Comparison of ENCODE assay signal across 8 cellular contexts in the genomic region with DNA sequence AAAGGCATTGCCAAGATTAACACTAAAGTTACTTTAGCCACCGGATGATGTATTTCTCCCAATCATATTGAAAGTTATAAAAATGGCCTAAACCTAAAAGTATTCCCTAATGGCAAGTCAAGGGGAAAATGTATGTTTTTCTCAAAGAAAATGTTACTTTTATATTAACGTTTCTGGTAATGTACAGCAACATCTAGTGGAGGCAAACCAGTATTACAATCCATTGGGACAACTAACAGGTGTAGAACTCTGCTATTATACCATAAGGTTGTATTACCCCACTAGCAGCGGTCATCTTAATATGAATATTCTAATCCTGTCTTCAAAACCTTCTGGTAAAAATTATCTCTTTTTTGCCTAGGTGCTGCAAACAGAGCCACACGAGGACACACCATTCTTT.
DNase-seq lines count a peak whose midpoint lies in the region; ATAC-seq, FAIRE-seq and TF ChIP-seq lines count a peak whose summit lies in the region.

No MANE protein-coding gene starts in this region.

- CTCF ChIA-PET in activated CD8-positive, alpha-beta memory T cell treated with anti-CD3 and anti-CD28 coated beads, Interleukin-2, amount 10 ng/mL, durations not matched to agents 7 days and 5 days (lab: Charles Lee), result interaction anchor here (1.2 kb wide), 1 partner anchor 215 kb away, joined by 3 read pairs; no protein-coding TSS in a partner anchor

- ATAC-seq in left lobe of liver, result peak; percentile 81
- no peak for ATAC-seq in activated CD8-positive, alpha-beta memory T cell treated with anti-CD3 and anti-CD28 coated beads, Interleukin-2, amount 10 ng/mL, durations not matched to agents 7 days and 5 days

- no peak overlapping the region for H3K27ac Mint-ChIP-seq in astrocyte (ENCODE audit: unreplicated experiment)
- H3K27ac Mint-ChIP-seq in activated CD8-positive, alpha-beta memory T cell treated with anti-CD3 and anti-CD28 coated beads, Interleukin-2, amount 10 ng/mL, durations not matched to agents 7 days and 5 days, result no peak overlapping the region

- H3K4me1 ChIP-seq in astrocyte (ENCODE audit: insufficient read depth, low read length), result no peaks in the 10 kb centered on the region

- DNase-seq in AML-193 (lab: John Stamatoyannopoulos, UW) (peak; percentile 59 to 65), HuH-7.5 (ENCODE audit: low spot score) (peak; percentile 19), astrocyte (ENCODE audit: low read depth) (peak; percentile 8), left lobe of liver (ENCODE audit: low spot score) (no peak), T-helper 9 cell (no peak), SIG-M5 (lab: John Stamatoyannopoulos, UW) (no peak)
- no peak for DNase-seq in activated CD8-positive, alpha-beta memory T cell treated with anti-CD3 and anti-CD28 coated beads, Interleukin-2, amount 10 ng/mL, durations not matched to agents 7 days and 5 days
- DNase-seq in activated naive CD4-positive, alpha-beta T cell treated with anti-CD3 and anti-CD28 coated beads, Interleukin-2, amount 50 U/mL, for 16 hours, result no peak

- no peak overlapping the region for H3K4me3 ChIP-seq in astrocyte (ENCODE audit: insufficient read depth, low read depth, low read length)

- no peaks in the 10 kb centered on the region for H3K36me3 ChIP-seq in astrocyte (ENCODE audit: insufficient read depth, low read length)

- no peak overlapping the region for H3K27ac ChIP-seq in astrocyte (ENCODE audit: low read depth, low read length)

- H3K4me1 Mint-ChIP-seq in astrocyte (ENCODE audit: low read depth, unreplicated experiment), result no peaks in the 10 kb centered on the region
- H3K4me1 Mint-ChIP-seq in activated CD8-positive, alpha-beta memory T cell treated with anti-CD3 and anti-CD28 coated beads, Interleukin-2, amount 10 ng/mL, durations not matched to agents 7 days and 5 days, result no peaks in the 10 kb centered on the region

- no peak overlapping the region for H2AFZ ChIP-seq in astrocyte (ENCODE audit: low read depth, low read length)

- H3K4me2 ChIP-seq in astrocyte (ENCODE audit: low read length), result no peak overlapping the region

- no peaks in the 10 kb centered on the region for H3K27me3 ChIP-seq in astrocyte (ENCODE audit: insufficient read depth, low read length)

- no peak overlapping the region for H3K4me3 Mint-ChIP-seq in astrocyte (ENCODE audit: unreplicated experiment)
- H3K4me3 Mint-ChIP-seq in activated CD8-positive, alpha-beta memory T cell treated with anti-CD3 and anti-CD28 coated beads, Interleukin-2, amount 10 ng/mL, durations not matched to agents 7 days and 5 days, result no peak overlapping the region

- H3K79me2 ChIP-seq in astrocyte (ENCODE audit: insufficient read depth, low read length), result no peaks in the 10 kb centered on the region

- TF ChIP-seq CTCF in astrocyte (IDR thresholded peaks at IDR 0.05; ENCODE audit: insufficient read depth, low read depth, low read length), result no peak

- H3K9me3 ChIP-seq in astrocyte (ENCODE audit: insufficient read depth, low read depth, low read length), result no peaks in the 10 kb centered on the region

- H3K9ac ChIP-seq in astrocyte (ENCODE audit: low read length), result no peak overlapping the region

- H4K20me1 ChIP-seq in astrocyte (ENCODE audit: insufficient read depth, low read length), result no peaks in the 10 kb centered on the region

- H3K36me3 Mint-ChIP-seq in astrocyte (ENCODE audit: low read depth, unreplicated experiment), result peaks cover 1% of the 10 kb centered on the region
- H3K36me3 Mint-ChIP-seq in activated CD8-positive, alpha-beta memory T cell treated with anti-CD3 and anti-CD28 coated beads, Interleukin-2, amount 10 ng/mL, durations not matched to agents 7 days and 5 days, result no peaks in the 10 kb centered on the region

- FAIRE-seq in astrocyte (lab: Jason Lieb, UNC), result no peak

- no peaks in the 10 kb centered on the region for H3K27me3 Mint-ChIP-seq in astrocyte (ENCODE audit: low read depth, unreplicated experiment)
- H3K27me3 Mint-ChIP-seq in activated CD8-positive, alpha-beta memory T cell treated with anti-CD3 and anti-CD28 coated beads, Interleukin-2, amount 10 ng/mL, durations not matched to agents 7 days and 5 days, result no peaks in the 10 kb centered on the region

- peaks cover 9% of the 10 kb centered on the region for H3K9me3 Mint-ChIP-seq in astrocyte (ENCODE audit: unreplicated experiment)
- H3K9me3 Mint-ChIP-seq in activated CD8-positive, alpha-beta memory T cell treated with anti-CD3 and anti-CD28 coated beads, Interleukin-2, amount 10 ng/mL, durations not matched to agents 7 days and 5 days (ENCODE audit: low read depth), result no peaks in the 10 kb centered on the region

Comparison
In these comparisons a context has a peak if more than half of its experiments do, and no peak if none do; other contexts are left out.
1. DNase-seq: peak in AML-193 (2 of 2), HuH-7.5 (single experiment) and astrocyte (single experiment); none in left lobe of liver (single experiment), activated CD8-positive, alpha-beta memory T cell treated with anti-CD3 and anti-CD28 coated beads, Interleukin-2, amount 10 ng/mL, durations not matched to agents 7 days and 5 days (single experiment), activated naive CD4-positive, alpha-beta T cell treated with anti-CD3 and anti-CD28 coated beads, Interleukin-2, amount 50 U/mL, for 16 hours (single experiment), T-helper 9 cell (single experiment) and SIG-M5 (single experiment).